ENCODE assay signal across 6 cellular contexts in genomic region chr4:85280963-85281362, GRCh38.
"Had no signal": no experiment of that assay in that cellular context is flagged by ENCODE, and none has a peak within 500 bp of the region (broad histone marks: within the 10 kb centered on the region; RNA-seq: fewer than 3 reads in every experiment).

No MANE protein-coding gene starts in this region.

- H3K4me2 ChIP-seq: KMS-11 had no signal

- FAIRE-seq: HTR-8/SVneo had no signal

- H3K27ac ChIP-seq: HL-60, KMS-11 had no signal

- DNase-seq: IMR-90, KBM-7, KG1 had no signal

- H3K9ac ChIP-seq: KMS-11 had no signal
